ENCODE assay signal across 1 cellular context in genomic region chr22:46750530-46750800, GRCh38.
TF ChIP-seq lines count a peak whose summit lies in the region.

No MANE protein-coding gene starts in this region.

TF ChIP-seq in IMR-90, 13 proteins besides CTCF, POLR2A, EP300 and RAD21:
- TF ChIP-seq ELK1 (IDR thresholded peaks at IDR 0.05; ENCODE audit: borderline replicate concordance, low read depth, low read length) (no peak), FOS (IDR thresholded peaks at IDR 0.05; ENCODE audit: low read depth, low read length) (no peak), BHLHE40 (IDR thresholded peaks at IDR 0.05; ENCODE audit: low read depth, low read length) (no peak), USF2 (IDR thresholded peaks at IDR 0.05; ENCODE audit: low read depth, low read length) (no peak), RCOR1 (IDR thresholded peaks at IDR 0.05; ENCODE audit: insufficient replicate concordance, low read length) (no peak), SMC3 (IDR thresholded peaks at IDR 0.05; ENCODE audit: low read depth, low read length) (no peak), RFX5 (IDR thresholded peaks at IDR 0.05; ENCODE audit: low read depth, low read length) (no peak), MAZ (IDR thresholded peaks at IDR 0.05; ENCODE audit: borderline replicate concordance, low read depth, low read length) (no peak), CHD1 (IDR thresholded peaks at IDR 0.05; ENCODE audit: low read depth, low read length) (no peak), MAFK (IDR thresholded peaks at IDR 0.05; ENCODE audit: low read depth, low read length) (no peak), MXI1 (IDR thresholded peaks at IDR 0.05; ENCODE audit: borderline replicate concordance, low read depth, low read length) (no peak), CEBPB (IDR thresholded peaks at IDR 0.05; ENCODE audit: low read depth, low read length) (no peak), NFE2L2 (IDR thresholded peaks at IDR 0.05; ENCODE audit: low read depth, low read length) (no peak)
